28 cellular contexts compared by ENCODE assay signal in genomic region chr1:84199257-84199656, GRCh38.
"Had no signal": no experiment of that assay in that cellular context is flagged by ENCODE, and none has a peak within 500 bp of the region (broad histone marks: within the 10 kb centered on the region; RNA-seq: fewer than 3 reads in every experiment).

No MANE protein-coding gene starts in this region.

- H3K27me3 Mint-ChIP-seq: stimulated activated memory B cell treated with anti-CD40 and anti-IgM and Interleukin-4, amounts not matched to agents 10 μg/mL and 1 μg/mL and 100 μg/mL, for 72 hours; stimulated activated naive CD8-positive, alpha-beta T cell treated with anti-CD3 and anti-CD28 coated beads, Interleukin-15, amount 100 ng/mL, for 72 hours; stimulated activated naive CD8-positive, alpha-beta T cell treated with anti-CD3 and anti-CD28 coated beads, Interleukin-15, Interleukin-2, amounts not matched to agents 100 ng/mL and 50 ng/mL, for 24 hours; type B pancreatic cell had no signal

- H3K9me3 Mint-ChIP-seq: type B pancreatic cell had no signal

- DNase-seq: stimulated activated CD4-positive, alpha-beta T cell treated with anti-CD3 and anti-CD28 coated beads, Interleukin-2, amount 100 ng/mL, for 48 hours; stimulated activated CD4-positive, alpha-beta T cell treated with anti-CD3 and anti-CD28 coated beads, Interleukin-4, amount 100 ng/mL, for 1 hour; stimulated activated CD4-positive, alpha-beta T cell treated with anti-CD3 and anti-CD28 coated beads, Interleukin-4, amount 100 ng/mL, for 24 hours; stimulated activated CD4-positive, alpha-beta T cell treated with anti-CD3 and anti-CD28 coated beads, Interleukin-4, amount 100 ng/mL, for 4 hours; stimulated activated CD8-positive, alpha-beta memory T cell treated with anti-CD3 and anti-CD28 coated beads, Interleukin-4, amount 100 ng/mL, for 48 hours; stimulated activated naive CD4-positive, alpha-beta T cell; stimulated activated naive CD4-positive, alpha-beta T cell treated with Interleukin-2 at 50 U/mL for 16 hours; stimulated activated naive CD8-positive, alpha-beta T cell treated with anti-CD3 and anti-CD28 coated beads, Interleukin-15, amount 100 ng/mL, for 72 hours; stimulated activated naive CD8-positive, alpha-beta T cell treated with anti-CD3 and anti-CD28 coated beads, Interleukin-15, Interleukin-2, amounts not matched to agents 100 U/mL and 50 U/mL, for 24 hours; stomach; substantia nigra; testis; thyroid gland; tibial artery; transverse colon; trophoblast cell; upper lobe of left lung; upper lobe of right lung; uterus had no signal

- H3K4me1 Mint-ChIP-seq: stimulated activated memory B cell treated with anti-CD40 and anti-IgM and Interleukin-4, amounts not matched to agents 10 μg/mL and 1 μg/mL and 100 μg/mL, for 72 hours had no signal

- H3K27ac ChIP-seq: stomach, suprapubic skin, testis, thoracic aorta, thyroid gland, tibial artery, tibial nerve, transverse colon, upper lobe of left lung, upper lobe of right lung, uterus, vagina had no signal

- H3K27ac Mint-ChIP-seq: stimulated activated effector memory CD8-positive, alpha-beta T cell treated with anti-CD3 and anti-CD28 coated beads, Interleukin-12 subunit alpha, Interleukin-12 subunit beta, amount 100 ng/mL, for 72 hours; stimulated activated memory B cell treated with anti-CD40 and anti-IgM and Interleukin-4, amounts not matched to agents 10 μg/mL and 1 μg/mL and 100 μg/mL, for 72 hours; stimulated activated naive CD8-positive, alpha-beta T cell treated with anti-CD3 and anti-CD28 coated beads, Interleukin-15, amount 100 ng/mL, for 72 hours; stimulated activated naive CD8-positive, alpha-beta T cell treated with anti-CD3 and anti-CD28 coated beads, Interleukin-15, Interleukin-2, amounts not matched to agents 100 ng/mL and 50 ng/mL, for 24 hours; type B pancreatic cell had no signal

- H3K4me1 ChIP-seq: suprapubic skin, testis, tibial artery, tibial nerve, transverse colon, upper lobe of left lung, upper lobe of right lung, uterus, vagina had no signal

- H3K9me3 ChIP-seq: stomach, suprapubic skin, testis, thoracic aorta, thyroid gland, tibial artery, tibial nerve, transverse colon, upper lobe of left lung, upper lobe of right lung, uterus, vagina had no signal

- H3K4me3 Mint-ChIP-seq: stimulated activated effector memory CD8-positive, alpha-beta T cell treated with anti-CD3 and anti-CD28 coated beads, Interleukin-12 subunit alpha, Interleukin-12 subunit beta, amount 100 ng/mL, for 72 hours; stimulated activated memory B cell treated with anti-CD40 and anti-IgM and Interleukin-4, amounts not matched to agents 10 μg/mL and 1 μg/mL and 100 μg/mL, for 72 hours; stimulated activated naive CD8-positive, alpha-beta T cell treated with anti-CD3 and anti-CD28 coated beads, Interleukin-15, amount 100 ng/mL, for 72 hours; stimulated activated naive CD8-positive, alpha-beta T cell treated with anti-CD3 and anti-CD28 coated beads, Interleukin-15, Interleukin-2, amounts not matched to agents 100 ng/mL and 50 ng/mL, for 24 hours; type B pancreatic cell had no signal

- ATAC-seq: stimulated activated effector memory CD8-positive, alpha-beta T cell treated with anti-CD3 and anti-CD28 coated beads, Interleukin-12 subunit alpha, Interleukin-12 subunit beta, amount 100 ng/mL, for 72 hours; stimulated activated memory B cell treated with anti-CD40 and anti-IgM and Interleukin-4, amounts not matched to agents 10 μg/mL and 1 μg/mL and 100 μg/mL, for 72 hours; stimulated activated naive CD8-positive, alpha-beta T cell treated with anti-CD3 and anti-CD28 coated beads, Interleukin-15, amount 100 ng/mL, for 72 hours; stimulated activated naive CD8-positive, alpha-beta T cell treated with anti-CD3 and anti-CD28 coated beads, Interleukin-15, Interleukin-2, amounts not matched to agents 100 U/mL and 50 U/mL, for 24 hours; upper lobe of right lung had no signal

- H3K27me3 ChIP-seq: stomach, suprapubic skin, testis, thyroid gland, tibial artery, tibial nerve, transverse colon, upper lobe of left lung, upper lobe of right lung, uterus, vagina had no signal

- FAIRE-seq: urothelium cell line had no signal

- H3K4me3 ChIP-seq: stomach, suprapubic skin, testis, thoracic aorta, thyroid gland, tibial artery, tibial nerve, transverse colon, upper lobe of left lung, upper lobe of right lung, uterus, vagina had no signal

- H3K36me3 ChIP-seq: uterus had no signal
